ENCODE assay signal across 29 cellular contexts in the genomic region with DNA sequence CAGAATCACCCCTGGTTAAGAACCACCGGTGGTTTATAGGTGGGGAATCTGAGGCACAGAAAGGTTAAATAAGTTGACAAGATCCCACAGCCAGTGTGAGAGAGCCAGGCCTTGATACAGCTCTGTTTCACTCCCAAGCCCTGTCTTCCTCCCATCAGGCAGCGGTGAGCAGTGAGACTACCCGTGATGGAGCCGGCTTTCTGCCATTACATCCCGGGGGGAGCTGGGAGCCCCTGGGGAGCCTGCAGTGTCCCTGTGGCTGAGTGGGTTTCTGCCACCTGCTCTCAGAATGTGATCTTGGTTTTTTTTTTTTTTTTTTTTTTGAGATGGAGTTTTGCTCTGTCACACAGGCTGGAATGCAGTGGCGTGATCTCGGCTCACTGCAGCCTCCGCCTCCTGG.
DNase-seq lines count a peak whose midpoint lies in the region; ATAC-seq, FAIRE-seq and TF ChIP-seq lines count a peak whose summit lies in the region.
"Had no signal": no experiment of that assay in that cellular context is flagged by ENCODE, and none has a peak within 500 bp of the region (broad histone marks: within the 10 kb centered on the region; RNA-seq: fewer than 3 reads in every experiment).

No MANE protein-coding gene starts in this region.

- intact Hi-C loops in kidney (cut with DNase I) (loop anchor here (10.0 kb wide), 1 partner anchor 49 kb away; no protein-coding TSS in a partner anchor), tibial artery (cut with DNase I; ENCODE audit: low total_unique reads) (loop anchor here (5.0 kb wide), 1 partner anchor 64 kb away; no protein-coding TSS in a partner anchor)

- peak overlapping the region; percentile 19; the same call in 1 of the 2 replicates for H3K27ac ChIP-seq in RWPE1
- H3K27ac ChIP-seq in kidney (ENCODE audit: low read depth in 2 of 2, low read length in 2 of 2) = no peak overlapping the region
- peak overlapping the region; percentile 32 to 52 for H3K27ac ChIP-seq in tibial artery

- CTCF ChIA-PET in RWPE1 (lab: Yijun Ruan, JAX) = interaction anchor here (0.6 kb wide), 2 partner anchors 26 to 249 kb away, joined by 4 to 5 read pairs; no protein-coding TSS in a partner anchor

- H3K4me1 Mint-ChIP-seq in activated T-cell treated with anti-CD3 and anti-CD28 coated beads, Interleukin-2, amount 50 U/mL, for 24 hours (ENCODE audit: low read depth) = peaks cover 16% of the 10 kb centered on the region
- H3K4me1 Mint-ChIP-seq in activated T-cell treated with anti-CD3 and anti-CD28 coated beads, Interleukin-2, amount 50 U/mL, for 4 hours (ENCODE audit: low read depth) = peaks cover 6% of the 10 kb centered on the region
- H3K4me1 Mint-ChIP-seq: H9 had no signal

- TF ChIP-seq CTCF in RWPE1 (conservative IDR thresholded peaks at IDR 0.05; ENCODE audit: low read depth) (no peak), kidney (IDR thresholded peaks at IDR 0.05; ENCODE audit: borderline replicate concordance, extremely low read depth, insufficient read depth) (no peak), tibial artery (IDR thresholded peaks at IDR 0.05) (no peak), BE2C (IDR thresholded peaks at IDR 0.05; ENCODE audit: low read depth, low read length) (no peak)

- no peaks in the 10 kb centered on the region for H3K27me3 Mint-ChIP-seq in activated T-cell treated with anti-CD3 and anti-CD28 coated beads, Interleukin-2, amount 50 U/mL, for 24 hours
- no peaks in the 10 kb centered on the region for H3K27me3 Mint-ChIP-seq in activated T-cell treated with anti-CD3 and anti-CD28 coated beads, Interleukin-2, amount 50 U/mL, for 4 hours (ENCODE audit: low read depth)
- H3K27me3 Mint-ChIP-seq: activated CD4-positive, alpha-beta T cell treated with anti-CD3 and anti-CD28 coated beads, Interleukin-2, amount 10 ng/mL, durations not matched to agents 24 days and 14 days; CD8-positive, alpha-beta memory T cell; naive thymus-derived CD8-positive, alpha-beta T cell had no signal

- no peaks in the 10 kb centered on the region for H3K9me3 Mint-ChIP-seq in activated T-cell treated with anti-CD3 and anti-CD28 coated beads, Interleukin-2, amount 50 U/mL, for 24 hours
- H3K9me3 Mint-ChIP-seq in activated T-cell treated with anti-CD3 and anti-CD28 coated beads, Interleukin-2, amount 50 U/mL, for 4 hours = no peaks in the 10 kb centered on the region
- H3K9me3 Mint-ChIP-seq: activated CD4-positive, alpha-beta T cell treated with anti-CD3 and anti-CD28 coated beads, Interleukin-2, amount 10 ng/mL, durations not matched to agents 24 days and 14 days; CD8-positive, alpha-beta memory T cell; H9; naive thymus-derived CD8-positive, alpha-beta T cell had no signal

- peaks cover 5 to 9% of the 10 kb centered on the region in 2 donors for H3K36me3 ChIP-seq in kidney (ENCODE audit: control insufficient read depth in 1 of 2, insufficient read depth in 2 of 2, low read length in 2 of 2)
- H3K36me3 ChIP-seq in tibial artery = peaks cover 0 to 28% (median 8%) of the 10 kb centered on the region in 3 donors
- H3K36me3 ChIP-seq in BE2C = peaks cover 81% of the 10 kb centered on the region

- no peak for DNase-seq in activated T-cell treated with anti-CD3 and anti-CD28 coated beads, Interleukin-2, amount 50 U/mL, for 24 hours
- no peak for DNase-seq in activated T-cell treated with anti-CD3 and anti-CD28 coated beads, Interleukin-2, amount 50 U/mL, for 4 hours
- no peak for DNase-seq in RWPE1 (ENCODE audit: low spot score)
- DNase-seq in kidney = peak; percentile 18
- DNase-seq in tibial artery = no peak
- DNase-seq in AML-193 (lab: John Stamatoyannopoulos, UW) = no peak
- no peak for DNase-seq in BE2C
- no peak for DNase-seq in T-helper 9 cell
- DNase-seq: activated CD4-positive, alpha-beta T cell treated with anti-CD3 and anti-CD28 coated beads, Interleukin-2, amount 10 ng/mL, durations not matched to agents 24 days and 14 days; activated CD8-positive, alpha-beta memory T cell treated with anti-CD3 and anti-CD28 coated beads, Interleukin-2, amount 50 U/mL, for 4 hours; activated gamma-delta T cell; CD8-positive, alpha-beta memory T cell; cortex of kidney; DMS53; GF-D8; H9; head of caudate nucleus; KG1; naive thymus-derived CD8-positive, alpha-beta T cell; NCI-H146; NCI-H2227 treated with DMSO at 0.1 percent for 48 hours; NCI-H82; SHP77; stimulated activated CD4-positive, alpha-beta T cell treated with anti-CD3 and anti-CD28 coated beads, Interleukin-4, amount 100 ng/mL, for 24 hours; substantia nigra; SW 1271 had no signal

- peak overlapping the region; percentile 74 for H3K27ac Mint-ChIP-seq in activated T-cell treated with anti-CD3 and anti-CD28 coated beads, Interleukin-2, amount 50 U/mL, for 24 hours

- H3K36me3 Mint-ChIP-seq in activated T-cell treated with anti-CD3 and anti-CD28 coated beads, Interleukin-2, amount 50 U/mL, for 24 hours (ENCODE audit: low read depth) = peaks cover 96% of the 10 kb centered on the region
- peaks cover 47% of the 10 kb centered on the region for H3K36me3 Mint-ChIP-seq in activated T-cell treated with anti-CD3 and anti-CD28 coated beads, Interleukin-2, amount 50 U/mL, for 4 hours (ENCODE audit: insufficient read depth)

- peaks cover 6 to 8% of the 10 kb centered on the region in 2 donors for H3K4me1 ChIP-seq in kidney (ENCODE audit: control insufficient read depth in 1 of 2, insufficient read depth in 1 of 2, low read depth in 1 of 2, low read length in 2 of 2)
- peaks cover 0 to 61% (median 31%) of the 10 kb centered on the region in 4 donors for H3K4me1 ChIP-seq in tibial artery
- H3K4me1 ChIP-seq in BE2C = peaks cover 2% of the 10 kb centered on the region; the same call in 1 of the 2 replicates

- no peak overlapping the region for H3K4me3 Mint-ChIP-seq in activated T-cell treated with anti-CD3 and anti-CD28 coated beads, Interleukin-2, amount 50 U/mL, for 24 hours
- no peak overlapping the region for H3K4me3 Mint-ChIP-seq in activated T-cell treated with anti-CD3 and anti-CD28 coated beads, Interleukin-2, amount 50 U/mL, for 4 hours
- H3K4me3 Mint-ChIP-seq: activated CD4-positive, alpha-beta T cell treated with anti-CD3 and anti-CD28 coated beads, Interleukin-2, amount 10 ng/mL, durations not matched to agents 24 days and 14 days; CD8-positive, alpha-beta memory T cell; H9; naive thymus-derived CD8-positive, alpha-beta T cell had no signal

- FAIRE-seq in kidney (lab: Jason Lieb, UNC) = no peak
- FAIRE-seq: bronchial epithelial cell, endometrium, urothelium cell line had no signal

- ATAC-seq in activated T-cell treated with anti-CD3 and anti-CD28 coated beads, Interleukin-2, amount 50 U/mL, for 4 hours = no peak
- ATAC-seq: naive thymus-derived CD8-positive, alpha-beta T cell had no signal

- H3K4me3 ChIP-seq in kidney (ENCODE audit: low read length in 2 of 2) = no peak overlapping the region
- H3K4me3 ChIP-seq in tibial artery = no peak overlapping the region
- no peak overlapping the region for H3K4me3 ChIP-seq in BE2C (ENCODE audit: low read depth, low read length)

- no peak overlapping the region for H3K9ac ChIP-seq in kidney (ENCODE audit: low read length in 2 of 2)

- POLR2A ChIA-PET in RWPE1 (lab: Yijun Ruan, JAX; ENCODE audit: low non-redundant PET) = no interaction called here

- no peaks in the 10 kb centered on the region for H3K9me3 ChIP-seq in kidney (ENCODE audit: control insufficient read depth in 1 of 2, low read length in 2 of 2)
- no peaks in the 10 kb centered on the region for H3K9me3 ChIP-seq in tibial artery
- no peaks in the 10 kb centered on the region for H3K9me3 ChIP-seq in BE2C

- H3K27me3 ChIP-seq in tibial artery = no peaks in the 10 kb centered on the region
- H3K27me3 ChIP-seq in BE2C = no peaks in the 10 kb centered on the region

Comparison
In these comparisons a context has a peak if more than half of its experiments do, and no peak if none do; other contexts are left out.
1. H3K27ac ChIP-seq: peak in RWPE1 (single experiment) and tibial artery (2 of 2); none in kidney (0 of 2).